ENCODE assay signal across 7 cellular contexts in genomic region chr15:20501512-20502222, GRCh38. TPM values are rescaled to one million over a fixed set of nuclear protein-coding genes. Genes with fewer than 3 reads are reported as not detected.
"Had no signal": no experiment of that assay in that cellular context is flagged by ENCODE, and none has a peak within 500 bp of the region (broad histone marks: within the 10 kb centered on the region; RNA-seq: fewer than 3 reads in every experiment).

No MANE protein-coding gene starts in this region.

RNA-seq across cellular contexts. Expression of gene GOLGA6L6, which starts 39.9 kb away (rescaled TPM):
- total RNA-seq: GM23248, GM23338, H1, H4, H7, H9, HFFc6 had no signal
